8 cellular contexts compared by ENCODE assay signal in genomic region chr9:66900490-66901131, GRCh38. TPM values are rescaled to one million over a fixed set of nuclear protein-coding genes. Genes with fewer than 3 reads are reported as not detected.
DNase-seq lines count a peak whose midpoint lies in the region; ATAC-seq and TF ChIP-seq lines count a peak whose summit lies in the region.
"Not testable (repeated sequence)": the region's sequence is repeated elsewhere in the genome, so short reads cannot be mapped to it uniquely, and the experiment has no call there.

TSS of gene ZNF658 (plus strand) at chr9:66900725. CDS start at chr9:66903562, 2,837 bp downstream.

- ATAC-seq in GM21529 (IDR thresholded peaks at IDR 0.05; ENCODE audit: unreplicated experiment) = peak; percentile 97
- peak; percentile 90 for ATAC-seq in HG03521 (IDR thresholded peaks at IDR 0.05; ENCODE audit: unreplicated experiment)

- H3K4me3 Mint-ChIP-seq in CD8-positive, alpha-beta memory T cell = peak within 1 kb of the TSS; percentile 94 to 98 (median 97)

- not testable (repeated sequence) for H3K9me3 Mint-ChIP-seq in CD8-positive, alpha-beta memory T cell

- H3K36me3 Mint-ChIP-seq in CD8-positive, alpha-beta memory T cell = not testable (repeated sequence)

- peaks cover 11 to 20% (median 17%) of the 10 kb centered on the region in 3 donors for H3K4me1 Mint-ChIP-seq in CD8-positive, alpha-beta memory T cell

- H3K4me3 ChIP-seq in CD8-positive, alpha-beta memory T cell (ENCODE audit: low read length) = peak within 1 kb of the TSS; percentile 28
- H3K4me3 ChIP-seq in astrocyte of the cerebellum (ENCODE audit: low read depth, low read length) (peak within 1 kb of the TSS; percentile 45), cardiac muscle cell (peak within 1 kb of the TSS; percentile 60), neuron (ENCODE audit: low read length) (peak within 1 kb of the TSS; percentile 55)

- CTCF ChIA-PET in CD8-positive, alpha-beta memory T cell (lab: Charles Lee) = not testable (repeated sequence)

- peak; percentile 17 to 74 (median 57) for DNase-seq in CD8-positive, alpha-beta memory T cell
- DNase-seq in T-helper 9 cell = peak; percentile 3
- not testable (repeated sequence) for DNase-seq in astrocyte of the cerebellum (ENCODE audit: low read depth)
- peak; percentile 82 to 91 for DNase-seq in cardiac muscle cell (ENCODE audit: low read depth in 1 of 2, low spot score in 1 of 2)
- peak; percentile 36 to 62 for DNase-seq in stimulated activated CD8-positive, alpha-beta memory T cell treated with anti-CD3 and anti-CD28 coated beads, Interleukin-2, amount 100 ng/mL, for 48 hours (ENCODE audit: low read depth in 2 of 2)

- H3K4me1 ChIP-seq in CD8-positive, alpha-beta memory T cell (ENCODE audit: insufficient read depth, low read length); cardiac muscle cell (ENCODE audit: low read depth); neuron (ENCODE audit: insufficient read depth, low read length): not testable (repeated sequence)

- H3K9me3 ChIP-seq in CD8-positive, alpha-beta memory T cell (ENCODE audit: low read length); cardiac muscle cell (ENCODE audit: low read depth); neuron (ENCODE audit: low read length): not testable (repeated sequence)

- H3K27me3 Mint-ChIP-seq in CD8-positive, alpha-beta memory T cell = not testable (repeated sequence)

- H3K27ac Mint-ChIP-seq in CD8-positive, alpha-beta memory T cell = peak within 1 kb of the TSS in 7 of 8 donors; percentile 31 to 95 (median 91)

- not testable (repeated sequence) for H3K27me3 ChIP-seq in CD8-positive, alpha-beta memory T cell (ENCODE audit: insufficient read depth, low read length, poor library complexity, severe bottlenecking); cardiac muscle cell; neuron (ENCODE audit: insufficient read depth, low read length)

- H3K36me3 ChIP-seq in CD8-positive, alpha-beta memory T cell (ENCODE audit: insufficient read depth, low read length); cardiac muscle cell; neuron (ENCODE audit: insufficient read depth, low read length): not testable (repeated sequence)

- in situ Hi-C loops in astrocyte of the cerebellum (cut with HindIII; ENCODE audit: low sequenced_read_pairs) = not testable (repeated sequence)

- POLR2A ChIA-PET in CD8-positive, alpha-beta memory T cell (lab: Charles Lee) = not testable (repeated sequence)

- not testable (repeated sequence) for H2AFZ ChIP-seq in neuron (ENCODE audit: low read depth, low read length)

- TF ChIP-seq CTCF in astrocyte of the cerebellum (IDR thresholded peaks at IDR 0.05; ENCODE audit: low read depth, low read length, missing control alignments); cardiac muscle cell (IDR thresholded peaks at IDR 0.05; ENCODE audit: low read depth, low read length): not testable (repeated sequence)

- H3K27ac ChIP-seq in CD8-positive, alpha-beta memory T cell (ENCODE audit: low read depth, low read length); cardiac muscle cell: not testable (repeated sequence)

RNA-seq across cellular contexts. Expression of gene ZNF658, which starts in this region (rescaled TPM):
- total RNA-seq in CD8-positive, alpha-beta memory T cell = 1 to 10 TPM; 3.1 to 3.8 TPM
- polyA plus RNA-seq in CD8-positive, alpha-beta memory T cell = 1.1 TPM
- 4.9 and 5.6 TPM in 2 replicates for total RNA-seq in cardiac muscle cell
- polyA plus RNA-seq in cardiac muscle cell = 2.3 and 5.8 TPM in 2 replicates
